ENCODE assay signal across 10 cellular contexts in the genomic region with DNA sequence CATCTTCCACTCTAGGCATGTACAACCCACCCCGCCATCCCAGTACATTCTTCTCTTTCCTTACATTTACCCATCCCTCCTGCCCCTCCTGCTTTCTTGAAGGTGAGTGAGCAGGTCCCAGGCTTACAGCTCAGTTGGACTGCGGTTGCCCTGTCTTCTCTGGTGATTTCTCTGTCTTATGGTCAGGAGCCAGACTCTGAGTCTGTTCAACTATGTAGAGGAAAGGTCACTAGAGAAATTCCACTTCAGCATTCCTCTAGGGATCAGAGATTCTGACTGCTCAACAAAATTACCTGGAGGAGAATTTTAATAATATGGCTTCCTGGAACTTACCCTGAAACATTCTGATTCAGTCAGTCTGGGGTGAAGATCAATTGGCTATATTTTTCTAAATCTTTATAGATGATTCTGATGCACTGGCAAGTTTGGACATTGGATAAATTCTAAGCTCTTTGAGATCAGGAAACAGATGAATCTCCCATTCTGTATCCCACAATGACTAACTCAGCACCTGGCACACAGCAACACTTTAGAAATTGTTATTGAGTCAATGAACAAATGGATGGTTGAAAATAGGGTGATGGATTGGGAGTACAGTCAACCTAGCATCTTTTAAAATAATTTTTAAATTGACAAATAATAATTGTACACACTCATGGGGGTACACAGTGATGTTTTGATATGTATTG.
DNase-seq lines count a peak whose midpoint lies in the region; ATAC-seq and TF ChIP-seq lines count a peak whose summit lies in the region.
"Had no signal": no experiment of that assay in that cellular context is flagged by ENCODE, and none has a peak within 500 bp of the region (broad histone marks: within the 10 kb centered on the region; RNA-seq: fewer than 3 reads in every experiment).

No MANE protein-coding gene starts in this region.

- WGBS in SK-N-SH (ENCODE audit: low lambda C conversion rate): 94% methylated on average over 2 of the region's 2 CpGs
- 64% methylated on average over 2 of the region's 2 CpGs for WGBS in smooth muscle cell (ENCODE audit: low lambda C conversion rate)

- H3K27ac ChIP-seq in SK-N-SH (ENCODE audit: low read depth in 2 of 2, low read length in 1 of 2): peak overlapping the region; percentile 76 to 97
- H3K27ac ChIP-seq in smooth muscle cell (ENCODE audit: low read depth): peak overlapping the region; percentile 99

- H2AFZ ChIP-seq in SK-N-SH (ENCODE audit: low read depth): no peak overlapping the region
- no peak overlapping the region for H2AFZ ChIP-seq in smooth muscle cell (ENCODE audit: low read depth)

- H3K27ac Mint-ChIP-seq in activated CD4-positive, alpha-beta T cell treated with anti-CD3 and anti-CD28 coated beads for 36 hours: peak overlapping the region; percentile 53
- H3K27ac Mint-ChIP-seq in activated CD4-positive, alpha-beta T cell treated with anti-CD3 and anti-CD28 coated beads, Interleukin-2, amount 10 ng/mL, durations not matched to agents 24 days and 14 days: no peak overlapping the region

- H3F3A ChIP-seq in SK-N-SH (replicated peaks; ENCODE audit: insufficient read depth) (peaks cover 43% of the 10 kb centered on the region), smooth muscle cell (ENCODE audit: low read depth) (peaks cover 55% of the 10 kb centered on the region)

- H4K20me1 ChIP-seq in SK-N-SH (ENCODE audit: insufficient read depth): no peaks in the 10 kb centered on the region
- H4K20me1 ChIP-seq in smooth muscle cell (ENCODE audit: low read depth): no peaks in the 10 kb centered on the region

- no peak for ATAC-seq in activated CD4-positive, alpha-beta T cell treated with anti-CD3 and anti-CD28 coated beads for 36 hours
- no peak for ATAC-seq in HG03039 (IDR thresholded peaks at IDR 0.05; ENCODE audit: unreplicated experiment)
- ATAC-seq in GM21529 (IDR thresholded peaks at IDR 0.05; ENCODE audit: unreplicated experiment): no peak

- H3K4me3 ChIP-seq in SK-N-SH (ENCODE audit: low read depth in 2 of 2, low read length in 1 of 2) (no peak overlapping the region), fibroblast of pulmonary artery (replicated peaks; ENCODE audit: low read depth, low read length) (no peak overlapping the region), smooth muscle cell (no peak overlapping the region)

- CTCF ChIA-PET in activated CD4-positive, alpha-beta T cell treated with anti-CD3 and anti-CD28 coated beads for 36 hours (lab: Charles Lee): interaction anchor here (0.7 to 2.1 kb wide), 6 partner anchors 9 to 104 kb away, joined by 3 to 8 read pairs (median 4); no protein-coding TSS in a partner anchor
- CTCF ChIA-PET in SK-N-SH (lab: Yijun Ruan, JAX): no interaction called here

- H3K27me3 Mint-ChIP-seq in activated CD4-positive, alpha-beta T cell treated with anti-CD3 and anti-CD28 coated beads for 36 hours: peaks cover 2% of the 10 kb centered on the region
- peaks cover 2% of the 10 kb centered on the region for H3K27me3 Mint-ChIP-seq in activated CD4-positive, alpha-beta T cell treated with anti-CD3 and anti-CD28 coated beads, Interleukin-2, amount 10 ng/mL, durations not matched to agents 24 days and 14 days

- H3K9me3 Mint-ChIP-seq in activated CD4-positive, alpha-beta T cell treated with anti-CD3 and anti-CD28 coated beads for 36 hours (ENCODE audit: low read depth): peaks cover 2% of the 10 kb centered on the region
- H3K9me3 Mint-ChIP-seq in activated CD4-positive, alpha-beta T cell treated with anti-CD3 and anti-CD28 coated beads, Interleukin-2, amount 10 ng/mL, durations not matched to agents 24 days and 14 days: no peaks in the 10 kb centered on the region

- peaks cover 47 to 55% of the 10 kb centered on the region in 2 experiments for H3K4me1 ChIP-seq in SK-N-SH (ENCODE audit: control insufficient read depth in 1 of 2, insufficient read depth in 2 of 2, low read depth in 1 of 2, low read length in 1 of 2)
- peaks cover 68% of the 10 kb centered on the region for H3K4me1 ChIP-seq in smooth muscle cell (ENCODE audit: low read depth)

- H3K9me2 ChIP-seq in SK-N-SH: no peaks in the 10 kb centered on the region

- H3K79me2 ChIP-seq in SK-N-SH (ENCODE audit: insufficient read depth) (no peaks in the 10 kb centered on the region), smooth muscle cell (ENCODE audit: low read depth) (no peaks in the 10 kb centered on the region)

- H3K27me3 ChIP-seq in SK-N-SH (ENCODE audit: insufficient read depth) (no peaks in the 10 kb centered on the region), smooth muscle cell (ENCODE audit: low read depth) (no peaks in the 10 kb centered on the region)

- POLR2A ChIA-PET in activated CD4-positive, alpha-beta T cell treated with anti-CD3 and anti-CD28 coated beads for 36 hours (lab: Charles Lee): interaction anchor here (1.9 kb wide), 1 partner anchor 15 kb away, joined by 5 read pairs; no protein-coding TSS in a partner anchor
- POLR2A ChIA-PET in SK-N-SH (lab: Yijun Ruan, JAX): no interaction called here

- H3K9ac ChIP-seq in SK-N-SH (peak overlapping the region; percentile 42; the same call in 1 of the 2 replicates), smooth muscle cell (ENCODE audit: low read depth) (peak overlapping the region; percentile 80)

- peaks cover 5% of the 10 kb centered on the region for H3K36me3 Mint-ChIP-seq in activated CD4-positive, alpha-beta T cell treated with anti-CD3 and anti-CD28 coated beads for 36 hours (ENCODE audit: low read depth)
- H3K36me3 Mint-ChIP-seq in activated CD4-positive, alpha-beta T cell treated with anti-CD3 and anti-CD28 coated beads, Interleukin-2, amount 10 ng/mL, durations not matched to agents 24 days and 14 days (ENCODE audit: low read depth): peaks cover 8% of the 10 kb centered on the region

- intact Hi-C loops in activated CD4-positive, alpha-beta T cell treated with anti-CD3 and anti-CD28 coated beads for 36 hours (cut with DNase I, micrococcal nuclease): no loop called here
- intact Hi-C loops in activated CD4-positive, alpha-beta T cell treated with anti-CD3 and anti-CD28 coated beads, Interleukin-2, amount 10 ng/mL, durations not matched to agents 24 days and 14 days (cut with micrococcal nuclease): loop anchor here (10.0 kb wide), 1 partner anchor 92 kb away; no protein-coding TSS in a partner anchor

- H3K36me3 ChIP-seq in SK-N-SH (replicated peaks in 1 of 2; ENCODE audit: control insufficient read depth in 1 of 2, insufficient read depth in 2 of 2, low read length in 1 of 2): no peaks in the 10 kb centered on the region
- no peaks in the 10 kb centered on the region for H3K36me3 ChIP-seq in smooth muscle cell (ENCODE audit: low read depth)

- H3K4me2 ChIP-seq in SK-N-SH (peak overlapping the region; percentile 55), smooth muscle cell (peak overlapping the region; percentile 63)

- no peak for TF ChIP-seq RAD21 in SK-N-SH (IDR thresholded peaks at IDR 0.05; ENCODE audit: low read length)

- no peak for DNase-seq in activated CD4-positive, alpha-beta T cell treated with anti-CD3 and anti-CD28 coated beads for 36 hours
- DNase-seq in activated CD4-positive, alpha-beta T cell treated with anti-CD3 and anti-CD28 coated beads, Interleukin-2, amount 10 ng/mL, durations not matched to agents 24 days and 14 days: no peak
- DNase-seq in SK-N-SH: no peak
- peak; percentile 71 for DNase-seq in fibroblast of pulmonary artery (ENCODE audit: low read depth)
- DNase-seq in smooth muscle cell (lab: John Stamatoyannopoulos, UW; ENCODE audit: unreplicated experiment): no peak
- no peak for DNase-seq in RKO (ENCODE audit: low spot score)
- DNase-seq: 8988T; central memory CD4-positive, alpha-beta T cell had no signal

- H3K4me3 Mint-ChIP-seq in activated CD4-positive, alpha-beta T cell treated with anti-CD3 and anti-CD28 coated beads for 36 hours: no peak overlapping the region
- H3K4me3 Mint-ChIP-seq in activated CD4-positive, alpha-beta T cell treated with anti-CD3 and anti-CD28 coated beads, Interleukin-2, amount 10 ng/mL, durations not matched to agents 24 days and 14 days: no peak overlapping the region

- H3K4me1 Mint-ChIP-seq in activated CD4-positive, alpha-beta T cell treated with anti-CD3 and anti-CD28 coated beads for 36 hours: peaks cover 86% of the 10 kb centered on the region
- peaks cover 82% of the 10 kb centered on the region for H3K4me1 Mint-ChIP-seq in activated CD4-positive, alpha-beta T cell treated with anti-CD3 and anti-CD28 coated beads, Interleukin-2, amount 10 ng/mL, durations not matched to agents 24 days and 14 days

- TF ChIP-seq CTCF in SK-N-SH (IDR thresholded peaks at IDR 0.05) (no peak), fibroblast of pulmonary artery (IDR thresholded peaks at IDR 0.05; ENCODE audit: low read length, missing control alignments) (no peak), smooth muscle cell (IDR thresholded peaks at IDR 0.05; ENCODE audit: borderline replicate concordance, insufficient read depth, poor library complexity, severe bottlenecking) (no peak)

- TF ChIP-seq EP300 in SK-N-SH (IDR thresholded peaks at IDR 0.05; ENCODE audit: borderline replicate concordance in 1 of 2, low read depth in 1 of 2, low read length in 1 of 2): no peak

- no peaks in the 10 kb centered on the region for H3K9me3 ChIP-seq in SK-N-SH
- no peaks in the 10 kb centered on the region for H3K9me3 ChIP-seq in smooth muscle cell (replicated peaks; ENCODE audit: low read depth)

TF ChIP-seq in SK-N-SH, 30 proteins besides CTCF, POLR2A, EP300 and RAD21 (continues in another document):
- TF ChIP-seq MEF2A (IDR thresholded peaks at IDR 0.05; ENCODE audit: borderline replicate concordance, low read depth): no peak
- TF ChIP-seq USF2 (IDR thresholded peaks at IDR 0.05; ENCODE audit: borderline replicate concordance, low read depth, low read length): no peak
- TF ChIP-seq RCOR1 (IDR thresholded peaks at IDR 0.05; ENCODE audit: low read length): no peak
- no peak for TF ChIP-seq FOXM1 (IDR thresholded peaks at IDR 0.05; ENCODE audit: low read depth)
- TF ChIP-seq TCF12 (IDR thresholded peaks at IDR 0.05): no peak
- TF ChIP-seq TAF1 (IDR thresholded peaks at IDR 0.05; ENCODE audit: borderline replicate concordance, low read depth, low read length): no peak
- no peak for TF ChIP-seq RFX5 (IDR thresholded peaks at IDR 0.05; ENCODE audit: low read length)
